ENCODE assay signal across 29 cellular contexts in the genomic region with DNA sequence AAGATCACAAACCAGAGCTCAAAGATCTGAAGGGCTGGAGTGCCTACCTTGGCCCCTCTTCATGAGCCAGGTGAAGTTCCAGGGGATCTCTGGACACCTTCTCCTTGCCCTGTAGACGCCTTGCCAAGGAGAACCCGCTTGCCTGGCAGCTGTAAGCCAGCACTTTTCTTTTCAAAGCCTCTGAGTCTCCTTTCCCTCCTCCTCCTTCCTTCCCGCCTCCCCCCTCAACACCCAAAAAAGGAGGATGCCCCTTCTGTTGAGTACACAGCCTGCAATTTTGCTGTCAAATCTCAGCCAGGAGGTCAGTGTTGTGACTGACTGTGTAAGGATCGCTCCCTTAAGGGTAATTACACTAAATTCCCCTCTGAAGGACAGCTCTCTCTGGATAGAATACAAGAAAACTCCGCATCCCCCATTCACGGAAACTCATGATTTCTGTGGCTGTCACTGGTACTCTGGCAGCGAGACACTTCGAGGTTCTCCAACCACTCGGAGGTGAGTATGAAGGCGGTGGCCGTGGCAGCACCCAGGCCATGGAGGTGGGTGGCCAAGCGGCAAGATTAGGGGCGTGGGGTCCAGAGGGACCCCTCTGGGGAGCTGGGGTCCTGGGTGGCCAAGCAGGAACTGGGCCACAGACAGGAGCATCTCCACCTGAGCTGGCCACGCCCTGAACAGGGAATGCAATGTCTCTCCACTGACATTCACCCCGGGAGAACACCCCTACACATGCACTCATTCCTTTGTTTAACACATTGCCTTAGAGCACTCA.
"Had no signal": no experiment of that assay in that cellular context is flagged by ENCODE, and none has a peak within 500 bp of the region (broad histone marks: within the 10 kb centered on the region; RNA-seq: fewer than 3 reads in every experiment).

No MANE protein-coding gene starts in this region.

- H3K27ac ChIP-seq: adrenal gland, ascending aorta, cardiac muscle cell, colonic mucosa, epithelial cell of prostate, esophagus squamous epithelium, heart right ventricle, left ventricle myocardium inferior, parathyroid adenoma, psoas muscle, testis, transverse colon had no signal

- DNase-seq: activated CD4-positive, alpha-beta T cell treated with anti-CD3 and anti-CD28 coated beads for 36 hours; activated CD4-positive, CD25-positive, alpha-beta regulatory T cell; activated effector memory CD4-positive, alpha-beta T cell treated with Interleukin-2 at 50 U/mL for 16 hours; activated naive CD4-positive, alpha-beta T cell treated with Interleukin-2 at 50 U/mL for 16 hours; activated naive CD8-positive, alpha-beta T cell treated with anti-CD3 and anti-CD28 coated beads for 36 hours; activated T-cell treated with anti-CD3 and anti-CD28 coated beads for 4 hours; adrenal gland; cerebellar nuclear complex; colonic mucosa; effector CD8-positive, alpha-beta T cell; esophagus squamous epithelium; foreskin melanocyte; heart right ventricle; left ventricle myocardium inferior; nephron progenitor cell; occipital lobe; psoas muscle; stimulated activated CD4-positive, alpha-beta T cell treated with anti-CD3 and anti-CD28 coated beads, Interleukin-15, amount 100 ng/mL, for 24 hours; stimulated activated naive CD4-positive, alpha-beta T cell treated with Interleukin-2 at 50 U/mL for 16 hours; testis; transverse colon had no signal

- H3K27ac Mint-ChIP-seq: activated CD4-positive, alpha-beta T cell treated with anti-CD3 and anti-CD28 coated beads for 36 hours; activated naive CD8-positive, alpha-beta T cell treated with anti-CD3 and anti-CD28 coated beads for 36 hours; nephron progenitor cell had no signal

- H2AFZ ChIP-seq: parathyroid adenoma had no signal

- H3K4me1 Mint-ChIP-seq: activated CD4-positive, alpha-beta T cell treated with anti-CD3 and anti-CD28 coated beads for 36 hours; activated naive CD8-positive, alpha-beta T cell treated with anti-CD3 and anti-CD28 coated beads for 36 hours had no signal

- H3K4me3 Mint-ChIP-seq: activated CD4-positive, alpha-beta T cell treated with anti-CD3 and anti-CD28 coated beads for 36 hours; activated naive CD8-positive, alpha-beta T cell treated with anti-CD3 and anti-CD28 coated beads for 36 hours; nephron progenitor cell had no signal

- H3K4me1 ChIP-seq: adrenal gland, left ventricle myocardium inferior, parathyroid adenoma, psoas muscle had no signal

- ATAC-seq: activated CD4-positive, alpha-beta T cell treated with anti-CD3 and anti-CD28 coated beads for 36 hours; heart right ventricle; psoas muscle had no signal

- H3K9me3 ChIP-seq: adrenal gland, ascending aorta, colonic mucosa, esophagus squamous epithelium, heart right ventricle, left ventricle myocardium inferior, psoas muscle, testis, transverse colon had no signal

- H3K36me3 Mint-ChIP-seq: activated naive CD8-positive, alpha-beta T cell treated with anti-CD3 and anti-CD28 coated beads for 36 hours; brain had no signal

- H3K27me3 ChIP-seq: adrenal gland, ascending aorta, cardiac muscle cell, colonic mucosa, testis had no signal

- H3K9me3 Mint-ChIP-seq: activated naive CD8-positive, alpha-beta T cell treated with anti-CD3 and anti-CD28 coated beads for 36 hours; nephron progenitor cell had no signal

- H3K4me3 ChIP-seq: adrenal gland, ascending aorta, cardiac muscle cell, colonic mucosa, esophagus squamous epithelium, heart right ventricle, left ventricle myocardium inferior, lung, psoas muscle, testis, transverse colon had no signal

- H3K36me3 ChIP-seq: adrenal gland, ascending aorta, cardiac muscle cell, colonic mucosa, esophagus squamous epithelium, heart right ventricle, left ventricle myocardium inferior, transverse colon had no signal

- H3K9ac ChIP-seq: parathyroid adenoma had no signal

- H3K79me2 ChIP-seq: parathyroid adenoma had no signal

- FAIRE-seq: endometrium, urothelium cell line had no signal
